10 cellular contexts compared by ENCODE assay signal in the genomic region with DNA sequence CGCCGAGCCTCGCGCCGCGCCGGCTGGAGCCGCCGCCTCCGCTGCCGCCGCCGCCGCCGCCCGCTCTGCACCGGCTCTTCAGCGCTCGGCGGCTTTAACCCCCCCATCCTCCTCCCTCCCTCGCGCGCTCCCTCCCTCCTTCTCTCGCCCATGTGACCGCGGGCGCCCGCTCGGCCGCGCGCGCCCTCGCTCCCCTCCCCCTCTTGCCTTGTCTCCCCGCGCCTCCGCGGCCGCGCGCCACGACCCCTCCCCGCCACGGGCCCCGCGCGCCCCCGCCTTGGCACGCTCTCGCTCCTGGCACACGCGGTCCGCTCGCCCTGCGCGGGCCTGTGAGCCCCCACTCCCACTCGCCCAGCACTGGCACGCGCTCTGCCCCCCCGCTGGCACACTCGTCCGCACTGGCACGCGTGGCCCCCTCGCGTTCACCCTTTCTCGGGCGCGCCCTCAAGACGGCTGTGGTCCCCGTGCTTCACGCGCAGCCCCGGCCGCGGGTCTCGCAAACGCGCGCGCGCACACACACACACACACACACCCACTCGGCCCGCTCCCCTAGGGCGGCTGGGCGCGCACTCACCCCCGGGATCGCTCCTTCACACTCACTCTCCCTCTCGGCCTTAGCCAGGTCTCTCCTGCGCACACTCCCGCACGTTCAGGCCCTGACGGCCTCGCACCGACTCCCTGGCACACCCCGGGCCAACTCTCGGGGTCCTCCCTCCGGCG. TPM values are rescaled to one million over a fixed set of nuclear protein-coding genes. Genes with fewer than 3 reads are reported as not detected.
DNase-seq lines count a peak whose midpoint lies in the region; ATAC-seq and TF ChIP-seq lines count a peak whose summit lies in the region.
"Had no signal": no experiment of that assay in that cellular context is flagged by ENCODE, and none has a peak within 500 bp of the region (broad histone marks: within the 10 kb centered on the region; RNA-seq: fewer than 3 reads in every experiment).

A gene with protein sequence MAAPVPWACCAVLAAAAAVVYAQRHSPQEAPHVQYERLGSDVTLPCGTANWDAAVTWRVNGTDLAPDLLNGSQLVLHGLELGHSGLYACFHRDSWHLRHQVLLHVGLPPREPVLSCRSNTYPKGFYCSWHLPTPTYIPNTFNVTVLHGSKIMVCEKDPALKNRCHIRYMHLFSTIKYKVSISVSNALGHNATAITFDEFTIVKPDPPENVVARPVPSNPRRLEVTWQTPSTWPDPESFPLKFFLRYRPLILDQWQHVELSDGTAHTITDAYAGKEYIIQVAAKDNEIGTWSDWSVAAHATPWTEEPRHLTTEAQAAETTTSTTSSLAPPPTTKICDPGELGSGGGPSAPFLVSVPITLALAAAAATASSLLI (minus strand): TSS at position 69 of the 720 bp plus-strand sequence. CDS start 20,743 bp downstream, outside the sequence.

- H3K27ac Mint-ChIP-seq in central memory CD8-positive, alpha-beta T cell (ENCODE audit: low read depth), result no peak within 1 kb of the TSS

- peak; percentile 12 for DNase-seq in EH (ENCODE audit: low read depth)
- DNase-seq in NCI-H2227 treated with DMSO at 0.1 percent for 48 hours (lab: John Stamatoyannopoulos, UW), result peak; percentile 52
- no peak for DNase-seq in central memory CD8-positive, alpha-beta T cell (ENCODE audit: low spot score in 2 of 2)
- DNase-seq in lower lobe of right lung, result peak; percentile 46
- peak; percentile 64 for DNase-seq in superior temporal gyrus (ENCODE audit: extremely low spot score)
- DNase-seq in activated CD4-positive, CD25-positive, alpha-beta regulatory T cell (lab: John Stamatoyannopoulos, UW), result no peak

- H3K27me3 Mint-ChIP-seq in central memory CD8-positive, alpha-beta T cell, result peaks cover 80% of the 10 kb centered on the region

- H3K4me1 Mint-ChIP-seq in central memory CD8-positive, alpha-beta T cell, result peaks cover 28% of the 10 kb centered on the region

- no peak for TF ChIP-seq CTCF in lower lobe of right lung (IDR thresholded peaks at IDR 0.05)

- H3K36me3 Mint-ChIP-seq in central memory CD8-positive, alpha-beta T cell (ENCODE audit: insufficient read depth), result peaks cover 4% of the 10 kb centered on the region

- no peaks in the 10 kb centered on the region for H3K36me3 ChIP-seq in lower lobe of right lung

- intact Hi-C loops in lower lobe of right lung (cut with DNase I), result no loop called here

- H3K9me3 Mint-ChIP-seq in central memory CD8-positive, alpha-beta T cell, result no peaks in the 10 kb centered on the region

- H3K4me3 ChIP-seq in lower lobe of right lung, result peak within 1 kb of the TSS; percentile 50

- H3K4me3 Mint-ChIP-seq in central memory CD8-positive, alpha-beta T cell, result peak within 1 kb of the TSS; percentile 80

- H3K27ac ChIP-seq in lower lobe of right lung, result no peak within 1 kb of the TSS
- H3K27ac ChIP-seq: KMS-11 had no signal

- H3K9me3 ChIP-seq in lower lobe of right lung, result no peaks in the 10 kb centered on the region

- peak; percentile 7 for ATAC-seq in central memory CD8-positive, alpha-beta T cell (replicated peaks; ENCODE audit: extremely low read depth, poor library complexity, severe bottlenecking)
- ATAC-seq in lower lobe of right lung (peak in 1 of 2 donors; percentile 8), HG02973 (IDR thresholded peaks at IDR 0.05; ENCODE audit: unreplicated experiment) (no peak), HG03521 (IDR thresholded peaks at IDR 0.05; ENCODE audit: unreplicated experiment) (no peak)

- peaks cover 38% of the 10 kb centered on the region for H3K4me1 ChIP-seq in lower lobe of right lung

- peaks cover 88% of the 10 kb centered on the region for H3K27me3 ChIP-seq in lower lobe of right lung (ENCODE audit: low read depth)

RNA-seq across cellular contexts. Expression of the gene that starts here (rescaled TPM):
- 2.5 TPM for total RNA-seq in lower lobe of right lung
- total RNA-seq: glomerular endothelial cell had no signal

Comparison
In these comparisons a context has a peak if more than half of its experiments do, and no peak if none do; other contexts are left out.
1. DNase-seq: peak in EH (single experiment), NCI-H2227 treated with DMSO at 0.1 percent for 48 hours (single experiment), lower lobe of right lung (single experiment) and superior temporal gyrus (single experiment); none in central memory CD8-positive, alpha-beta T cell (0 of 2) and activated CD4-positive, CD25-positive, alpha-beta regulatory T cell (0 of 4).